ENCODE assay signal across 8 cellular contexts in genomic region chr9:109119439-109120203, GRCh38. TPM values are rescaled to one million over a fixed set of nuclear protein-coding genes. Genes with fewer than 3 reads are reported as not detected.
DNase-seq lines count a peak whose midpoint lies in the region; ATAC-seq and TF ChIP-seq lines count a peak whose summit lies in the region.

Gene TMEM245, minus strand, starts transcription at chr9:109119947. Its CDS starts 34 bp downstream, at chr9:109119913.

- H3K9me3 ChIP-seq in right atrium auricular region (no peaks in the 10 kb centered on the region), uterus (no peaks in the 10 kb centered on the region)

- TF ChIP-seq CTCF in right atrium auricular region (IDR thresholded peaks at IDR 0.05): peak in 1 of 2 donors; percentile 11
- TF ChIP-seq CTCF in uterus (IDR thresholded peaks at IDR 0.05): no peak

- peak; percentile 71 to 90 for DNase-seq in NCI-H187 (lab: John Stamatoyannopoulos, UW)
- DNase-seq in T-helper 2 cell: peak; percentile 83 to 100 (median 92)
- DNase-seq in right atrium auricular region (ENCODE audit: low spot score): peak; percentile 95
- DNase-seq in pulmonary artery endothelial cell (ENCODE audit: low read depth, low spot score): peak; percentile 98
- peak; percentile 96 to 97 for DNase-seq in uterus

- H3K36me3 ChIP-seq in right atrium auricular region: no peaks in the 10 kb centered on the region
- no peaks in the 10 kb centered on the region for H3K36me3 ChIP-seq in uterus

- no peaks in the 10 kb centered on the region for H3K27me3 ChIP-seq in right atrium auricular region
- no peaks in the 10 kb centered on the region for H3K27me3 ChIP-seq in uterus

- H3K4me1 ChIP-seq in right atrium auricular region: peaks cover 0 to 49% of the 10 kb centered on the region in 2 donors
- peaks cover 0 to 5% of the 10 kb centered on the region in 2 donors for H3K4me1 ChIP-seq in uterus

- TF ChIP-seq POLR2A in uterus (IDR thresholded peaks at IDR 0.05): peak; percentile 93 to 96

- intact Hi-C loops in uterus (cut with DNase I; ENCODE audit: low total_unique reads): no loop called here

- H3K27ac ChIP-seq in angular gyrus (ENCODE audit: low read depth, low read length) (peak within 1 kb of the TSS; percentile 74), right atrium auricular region (peak within 1 kb of the TSS; percentile 79 to 89), uterus (peak within 1 kb of the TSS; percentile 85 to 92)

- ATAC-seq in GM18498 (IDR thresholded peaks at IDR 0.05; ENCODE audit: unreplicated experiment) (peak; percentile 94), HG02938 (IDR thresholded peaks at IDR 0.05; ENCODE audit: unreplicated experiment) (peak; percentile 89)

- peak within 1 kb of the TSS; percentile 71 to 83 for H3K4me3 ChIP-seq in right atrium auricular region
- H3K4me3 ChIP-seq in uterus: peak within 1 kb of the TSS; percentile 68 to 99

RNA-seq across cellular contexts. Expression of gene TMEM245, which starts in this region (rescaled TPM):
- total RNA-seq in right atrium auricular region (10 to 100 TPM; 89.0 to 95.1 TPM), pulmonary artery endothelial cell (40.4 and 64.0 TPM in 2 replicates), uterus (10 to 100 TPM; 59.7 to 80.0 (median 76.0) TPM)

Comparison
In these comparisons a context has a peak if more than half of its experiments do, and no peak if none do; other contexts are left out.
1. Peak in every context shown above with its lines: DNase-seq, ATAC-seq, H3K4me3 ChIP-seq and H3K27ac ChIP-seq.